37 cellular contexts compared by ENCODE assay signal in the genomic region with DNA sequence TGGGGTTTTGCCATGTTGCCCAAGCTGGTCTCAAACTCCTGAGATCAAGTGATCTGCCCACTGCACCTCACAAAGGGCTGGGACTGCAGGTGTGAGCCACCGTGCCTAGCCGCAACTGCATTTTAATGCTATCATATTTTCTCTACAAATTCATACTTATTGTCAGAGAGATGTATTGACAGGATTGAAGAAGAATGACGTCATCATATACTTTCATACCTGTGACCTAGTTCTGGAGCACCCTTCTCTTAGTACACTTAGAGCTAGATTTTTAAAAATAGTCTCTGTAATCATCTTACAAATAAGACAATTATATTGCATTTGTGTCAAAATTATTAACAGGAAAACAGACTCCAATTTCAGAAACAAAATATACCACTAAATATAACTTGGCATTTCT.
"Had no signal": no experiment of that assay in that cellular context is flagged by ENCODE, and none has a peak within 500 bp of the region (broad histone marks: within the 10 kb centered on the region; RNA-seq: fewer than 3 reads in every experiment).

No MANE protein-coding gene starts in this region.

- H3K27ac Mint-ChIP-seq: activated B cell treated with CpG ODN at 0.5 μM for 24 hours; activated CD4-positive, alpha-beta memory T cell treated with anti-CD3 and anti-CD28 coated beads for 36 hours; activated CD4-positive, alpha-beta T cell treated with anti-CD3 and anti-CD28 coated beads, Interleukin-2, amount 10 ng/mL, durations not matched to agents 24 days and 14 days; activated CD8-positive, alpha-beta T cell treated with anti-CD3 and anti-CD28 coated beads for 36 hours; activated naive CD4-positive, alpha-beta T cell treated with anti-CD3 and anti-CD28 coated beads for 36 hours; activated naive CD4-positive, alpha-beta T cell treated with anti-CD3 and anti-CD28 coated beads, Interleukin-2, amount 50 U/mL, for 72 hours; activated naive CD8-positive, alpha-beta T cell treated with anti-CD3 and anti-CD28 coated beads for 36 hours; activated T-cell treated with anti-CD3 and anti-CD28 coated beads, Interleukin-2, amount 50 U/mL, for 72 hours; activated T-helper 1 cell treated with anti-CD3 and anti-CD28 coated beads, Interleukin-12 subunit alpha, Interleukin-12 subunit beta, Interleukin-2, Interleukin-4 antibody, amounts not matched to agents 30 ng/mL and 10 ng/mL and 1 ng/mL, durations not matched to agents 14 hours and 24 hours and 36 hours; activated T-helper 17 cell treated with anti-CD3 and anti-CD28 coated beads, Interleukin-2, amount 50 U/mL, for 72 hours; T-helper 1 cell treated with Interleukin-12 subunit alpha and Interleukin-12 subunit beta and Interleukin-4 antibody, amounts not matched to agents 30 μg/mL and 1 μg/mL, for 36 hours; T-helper 2 cell treated with Interferon-gamma antibody and Interleukin-4, amounts not matched to agents 5 μg/mL and 100 μg/mL, for 36 hours had no signal

- H3K9me3 Mint-ChIP-seq: activated CD4-positive, alpha-beta T cell treated with anti-CD3 and anti-CD28 coated beads, Interleukin-2, amount 10 ng/mL, durations not matched to agents 24 days and 14 days; activated T-cell treated with anti-CD3 and anti-CD28 coated beads, Interleukin-2, amount 50 U/mL, for 4 hours; activated T-helper 1 cell treated with anti-CD3 and anti-CD28 coated beads, Interleukin-12 subunit alpha, Interleukin-12 subunit beta, Interleukin-2, Interleukin-4 antibody, amounts not matched to agents 30 ng/mL and 10 ng/mL and 1 ng/mL, durations not matched to agents 14 hours and 24 hours and 36 hours; T-helper 1 cell treated with Interleukin-12 subunit alpha and Interleukin-12 subunit beta and Interleukin-4 antibody, amounts not matched to agents 30 μg/mL and 1 μg/mL, for 36 hours had no signal

- H3K9me3 ChIP-seq: adrenal gland, ascending aorta had no signal

- ATAC-seq: activated CD8-positive, alpha-beta T cell treated with anti-CD3 and anti-CD28 coated beads for 36 hours; activated naive CD4-positive, alpha-beta T cell treated with anti-CD3 and anti-CD28 coated beads, Interleukin-2, amount 50 U/mL, for 72 hours; activated T-cell treated with anti-CD3 and anti-CD28 coated beads, Interleukin-2, amount 50 U/mL, for 4 hours; activated T-cell treated with anti-CD3 and anti-CD28 coated beads, Interleukin-2, amount 50 U/mL, for 72 hours; activated T-helper 17 cell treated with anti-CD3 and anti-CD28 coated beads, Interleukin-2, amount 50 U/mL, for 72 hours had no signal

- DNase-seq: activated B cell treated with CpG ODN at 0.5 μM for 24 hours; activated CD4-positive, alpha-beta memory T cell treated with anti-CD3 and anti-CD28 coated beads for 36 hours; activated CD4-positive, alpha-beta T cell treated with anti-CD3 and anti-CD28 coated beads for 4 hours; activated CD4-positive, alpha-beta T cell treated with anti-CD3 and anti-CD28 coated beads, Interleukin-2, amount 10 ng/mL, durations not matched to agents 24 days and 14 days; activated CD4-positive, alpha-beta T cell treated with anti-CD3 and anti-CD28 coated beads, Interleukin-2, amount 50 U/mL, for 1 hour; activated CD4-positive, alpha-beta T cell treated with anti-CD3 and anti-CD28 coated beads, Interleukin-2, amount 50 U/mL, for 4 hours; activated CD4-positive, CD25-positive, alpha-beta regulatory T cell treated with anti-CD3 and anti-CD28 coated beads, Interleukin-2, amount 50 U/mL, for 72 hours; activated CD8-positive, alpha-beta memory T cell treated with anti-CD3 and anti-CD28 coated beads, Interleukin-2, amount 50 U/mL, for 4 hours; activated CD8-positive, alpha-beta T cell treated with anti-CD3 and anti-CD28 coated beads for 36 hours; activated effector memory CD4-positive, alpha-beta T cell treated with anti-CD3 and anti-CD28 coated beads, Interleukin-2, amount 50 U/mL, for 16 hours; activated gamma-delta T cell treated with Interleukin-2 at 50 U/mL for 16 hours; activated naive CD4-positive, alpha-beta T cell; activated naive CD4-positive, alpha-beta T cell treated with anti-CD3 and anti-CD28 coated beads for 36 hours; activated naive CD4-positive, alpha-beta T cell treated with anti-CD3 and anti-CD28 coated beads, Interleukin-2, amount 50 U/mL, for 16 hours; activated naive CD8-positive, alpha-beta T cell treated with anti-CD3 and anti-CD28 coated beads for 36 hours; activated T-cell treated with anti-CD3 and anti-CD28 coated beads for 4 hours; activated T-cell treated with anti-CD3 and anti-CD28 coated beads, Interleukin-2, amount 50 U/mL, for 1 hour; activated T-cell treated with anti-CD3 and anti-CD28 coated beads, Interleukin-2, amount 50 U/mL, for 4 hours; activated T-cell treated with anti-CD3 and anti-CD28 coated beads, Interleukin-2, amount 50 U/mL, for 72 hours; adrenal gland; amniotic stem cell; anterior cingulate cortex; caudate nucleus; cerebellar nuclear complex; T-helper 2 cell; T-helper 9 cell had no signal

- H3K4me1 Mint-ChIP-seq: activated B cell treated with CpG ODN at 0.5 μM for 24 hours; activated CD4-positive, alpha-beta T cell treated with anti-CD3 and anti-CD28 coated beads, Interleukin-2, amount 10 ng/mL, durations not matched to agents 24 days and 14 days; activated naive CD8-positive, alpha-beta T cell treated with anti-CD3 and anti-CD28 coated beads for 36 hours; activated T-helper 17 cell treated with anti-CD3 and anti-CD28 coated beads, Interleukin-2, amount 50 U/mL, for 72 hours; central memory CD8-positive, alpha-beta T cell had no signal

- H3K4me1 ChIP-seq: adrenal gland, ascending aorta had no signal

- H3K36me3 Mint-ChIP-seq: activated CD4-positive, alpha-beta memory T cell treated with anti-CD3 and anti-CD28 coated beads for 36 hours; activated naive CD4-positive, alpha-beta T cell treated with anti-CD3 and anti-CD28 coated beads, Interleukin-2, amount 50 U/mL, for 72 hours; activated naive CD8-positive, alpha-beta T cell treated with anti-CD3 and anti-CD28 coated beads for 36 hours; brain had no signal

- H3K27ac ChIP-seq: adrenal gland, ascending aorta, cardiac muscle cell, VCaP had no signal

- H3K27me3 ChIP-seq: adrenal gland, ascending aorta, cardiac muscle cell had no signal

- FAIRE-seq: TTC549 had no signal

- H3K4me3 ChIP-seq: adrenal gland, ascending aorta, cardiac muscle cell had no signal

- H3K4me3 Mint-ChIP-seq: activated B cell treated with CpG ODN at 0.5 μM for 24 hours; activated CD4-positive, alpha-beta memory T cell treated with anti-CD3 and anti-CD28 coated beads for 36 hours; activated CD4-positive, alpha-beta T cell treated with anti-CD3 and anti-CD28 coated beads, Interleukin-2, amount 10 ng/mL, durations not matched to agents 24 days and 14 days; activated CD8-positive, alpha-beta T cell treated with anti-CD3 and anti-CD28 coated beads for 36 hours; activated naive CD4-positive, alpha-beta T cell treated with anti-CD3 and anti-CD28 coated beads for 36 hours; activated naive CD8-positive, alpha-beta T cell treated with anti-CD3 and anti-CD28 coated beads for 36 hours; activated T-cell treated with anti-CD3 and anti-CD28 coated beads, Interleukin-2, amount 50 U/mL, for 4 hours; activated T-cell treated with anti-CD3 and anti-CD28 coated beads, Interleukin-2, amount 50 U/mL, for 72 hours; activated T-helper 1 cell treated with anti-CD3 and anti-CD28 coated beads, Interleukin-12 subunit alpha, Interleukin-12 subunit beta, Interleukin-2, Interleukin-4 antibody, amounts not matched to agents 30 ng/mL and 10 ng/mL and 1 ng/mL, durations not matched to agents 14 hours and 24 hours and 36 hours; activated T-helper 17 cell treated with anti-CD3 and anti-CD28 coated beads, Interleukin-2, amount 50 U/mL, for 72 hours; brain; central memory CD8-positive, alpha-beta T cell; T-helper 1 cell treated with Interleukin-12 subunit alpha and Interleukin-12 subunit beta and Interleukin-4 antibody, amounts not matched to agents 30 μg/mL and 1 μg/mL, for 36 hours; T-helper 2 cell treated with Interferon-gamma antibody and Interleukin-4, amounts not matched to agents 5 μg/mL and 100 μg/mL, for 36 hours had no signal

- H3K27me3 Mint-ChIP-seq: activated B cell treated with CpG ODN at 0.5 μM for 24 hours; activated CD4-positive, alpha-beta memory T cell treated with anti-CD3 and anti-CD28 coated beads for 36 hours; activated CD4-positive, alpha-beta T cell treated with anti-CD3 and anti-CD28 coated beads, Interleukin-2, amount 10 ng/mL, durations not matched to agents 24 days and 14 days; activated CD8-positive, alpha-beta T cell treated with anti-CD3 and anti-CD28 coated beads for 36 hours; activated naive CD8-positive, alpha-beta T cell treated with anti-CD3 and anti-CD28 coated beads for 36 hours; activated T-helper 17 cell treated with anti-CD3 and anti-CD28 coated beads, Interleukin-2, amount 50 U/mL, for 72 hours; brain; central memory CD8-positive, alpha-beta T cell had no signal

- H3K36me3 ChIP-seq: adrenal gland, ascending aorta, cardiac muscle cell had no signal
